Comparison of ENCODE assay signal across 1 cellular context in genomic region chr10:35388682-35389081, GRCh38.
TF ChIP-seq lines count a peak whose summit lies in the region.

No MANE protein-coding gene starts in this region.

TF ChIP-seq in K562, 482 proteins besides CTCF, POLR2A, EP300 and RAD21 (continued from another document):
- TF ChIP-seq, protein P1, sequence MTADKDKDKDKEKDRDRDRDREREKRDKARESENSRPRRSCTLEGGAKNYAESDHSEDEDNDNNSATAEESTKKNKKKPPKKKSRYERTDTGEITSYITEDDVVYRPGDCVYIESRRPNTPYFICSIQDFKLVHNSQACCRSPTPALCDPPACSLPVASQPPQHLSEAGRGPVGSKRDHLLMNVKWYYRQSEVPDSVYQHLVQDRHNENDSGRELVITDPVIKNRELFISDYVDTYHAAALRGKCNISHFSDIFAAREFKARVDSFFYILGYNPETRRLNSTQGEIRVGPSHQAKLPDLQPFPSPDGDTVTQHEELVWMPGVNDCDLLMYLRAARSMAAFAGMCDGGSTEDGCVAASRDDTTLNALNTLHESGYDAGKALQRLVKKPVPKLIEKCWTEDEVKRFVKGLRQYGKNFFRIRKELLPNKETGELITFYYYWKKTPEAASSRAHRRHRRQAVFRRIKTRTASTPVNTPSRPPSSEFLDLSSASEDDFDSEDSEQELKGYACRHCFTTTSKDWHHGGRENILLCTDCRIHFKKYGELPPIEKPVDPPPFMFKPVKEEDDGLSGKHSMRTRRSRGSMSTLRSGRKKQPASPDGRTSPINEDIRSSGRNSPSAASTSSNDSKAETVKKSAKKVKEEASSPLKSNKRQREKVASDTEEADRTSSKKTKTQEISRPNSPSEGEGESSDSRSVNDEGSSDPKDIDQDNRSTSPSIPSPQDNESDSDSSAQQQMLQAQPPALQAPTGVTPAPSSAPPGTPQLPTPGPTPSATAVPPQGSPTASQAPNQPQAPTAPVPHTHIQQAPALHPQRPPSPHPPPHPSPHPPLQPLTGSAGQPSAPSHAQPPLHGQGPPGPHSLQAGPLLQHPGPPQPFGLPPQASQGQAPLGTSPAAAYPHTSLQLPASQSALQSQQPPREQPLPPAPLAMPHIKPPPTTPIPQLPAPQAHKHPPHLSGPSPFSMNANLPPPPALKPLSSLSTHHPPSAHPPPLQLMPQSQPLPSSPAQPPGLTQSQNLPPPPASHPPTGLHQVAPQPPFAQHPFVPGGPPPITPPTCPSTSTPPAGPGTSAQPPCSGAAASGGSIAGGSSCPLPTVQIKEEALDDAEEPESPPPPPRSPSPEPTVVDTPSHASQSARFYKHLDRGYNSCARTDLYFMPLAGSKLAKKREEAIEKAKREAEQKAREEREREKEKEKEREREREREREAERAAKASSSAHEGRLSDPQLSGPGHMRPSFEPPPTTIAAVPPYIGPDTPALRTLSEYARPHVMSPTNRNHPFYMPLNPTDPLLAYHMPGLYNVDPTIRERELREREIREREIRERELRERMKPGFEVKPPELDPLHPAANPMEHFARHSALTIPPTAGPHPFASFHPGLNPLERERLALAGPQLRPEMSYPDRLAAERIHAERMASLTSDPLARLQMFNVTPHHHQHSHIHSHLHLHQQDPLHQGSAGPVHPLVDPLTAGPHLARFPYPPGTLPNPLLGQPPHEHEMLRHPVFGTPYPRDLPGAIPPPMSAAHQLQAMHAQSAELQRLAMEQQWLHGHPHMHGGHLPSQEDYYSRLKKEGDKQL (CRISPR knock-in tag; IDR thresholded peaks at IDR 0.05; ENCODE audit: borderline replicate concordance) = no peak
- TF ChIP-seq MTA1 (IDR thresholded peaks at IDR 0.05; ENCODE audit: borderline replicate concordance) (no peak), XRCC3 (IDR thresholded peaks at IDR 0.05) (no peak), ZNF444 (CRISPR knock-in tag; IDR thresholded peaks at IDR 0.05) (no peak), U2AF2 (optimal IDR thresholded peaks at IDR 0.05; ENCODE audit: low read depth, low read length) (no peak), TRIM24 (IDR thresholded peaks at IDR 0.05) (peak in 1 of 2 experiments; percentile 22; a peak in 1 of 4 replicates), SRSF3 (IDR thresholded peaks at IDR 0.05; ENCODE audit: insufficient read depth, low read length) (no peak)
- TF ChIP-seq, protein P2, sequence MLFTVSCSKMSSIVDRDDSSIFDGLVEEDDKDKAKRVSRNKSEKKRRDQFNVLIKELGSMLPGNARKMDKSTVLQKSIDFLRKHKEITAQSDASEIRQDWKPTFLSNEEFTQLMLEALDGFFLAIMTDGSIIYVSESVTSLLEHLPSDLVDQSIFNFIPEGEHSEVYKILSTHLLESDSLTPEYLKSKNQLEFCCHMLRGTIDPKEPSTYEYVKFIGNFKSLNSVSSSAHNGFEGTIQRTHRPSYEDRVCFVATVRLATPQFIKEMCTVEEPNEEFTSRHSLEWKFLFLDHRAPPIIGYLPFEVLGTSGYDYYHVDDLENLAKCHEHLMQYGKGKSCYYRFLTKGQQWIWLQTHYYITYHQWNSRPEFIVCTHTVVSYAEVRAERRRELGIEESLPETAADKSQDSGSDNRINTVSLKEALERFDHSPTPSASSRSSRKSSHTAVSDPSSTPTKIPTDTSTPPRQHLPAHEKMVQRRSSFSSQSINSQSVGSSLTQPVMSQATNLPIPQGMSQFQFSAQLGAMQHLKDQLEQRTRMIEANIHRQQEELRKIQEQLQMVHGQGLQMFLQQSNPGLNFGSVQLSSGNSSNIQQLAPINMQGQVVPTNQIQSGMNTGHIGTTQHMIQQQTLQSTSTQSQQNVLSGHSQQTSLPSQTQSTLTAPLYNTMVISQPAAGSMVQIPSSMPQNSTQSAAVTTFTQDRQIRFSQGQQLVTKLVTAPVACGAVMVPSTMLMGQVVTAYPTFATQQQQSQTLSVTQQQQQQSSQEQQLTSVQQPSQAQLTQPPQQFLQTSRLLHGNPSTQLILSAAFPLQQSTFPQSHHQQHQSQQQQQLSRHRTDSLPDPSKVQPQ (CRISPR knock-in tag; IDR thresholded peaks at IDR 0.05; ENCODE audit: borderline replicate concordance) = no peak
